ENCODE assay signal across 14 cellular contexts in genomic region chr21:26945916-26946315, GRCh38. TPM values are rescaled to one million over a fixed set of nuclear protein-coding genes. Genes with fewer than 3 reads are reported as not detected.
DNase-seq lines count a peak whose midpoint lies in the region; ATAC-seq and TF ChIP-seq lines count a peak whose summit lies in the region.
"Had no signal": no experiment of that assay in that cellular context is flagged by ENCODE, and none has a peak within 500 bp of the region (broad histone marks: within the 10 kb centered on the region; RNA-seq: fewer than 3 reads in every experiment).

No MANE protein-coding gene starts in this region.

- no peak overlapping the region for H2AFZ ChIP-seq in parathyroid adenoma

- H3K9me3 ChIP-seq in SJCRH30 (replicated peaks): no peaks in the 10 kb centered on the region
- no peaks in the 10 kb centered on the region for H3K9me3 ChIP-seq in left ventricle myocardium inferior (replicated peaks)
- no peaks in the 10 kb centered on the region for H3K9me3 ChIP-seq in parathyroid adenoma (ENCODE audit: control insufficient read depth, low read length)
- H3K9me3 ChIP-seq: neutrophil had no signal

- H3K4me3 ChIP-seq in SJCRH30 (peak overlapping the region; percentile 6; the same call in 1 of the 2 replicates), left ventricle myocardium inferior (no peak overlapping the region), parathyroid adenoma (ENCODE audit: low read depth, low read length) (peak overlapping the region; percentile 19)
- H3K4me3 ChIP-seq: SK-N-MC had no signal

- H3K27ac ChIP-seq in SJCRH30 (peak overlapping the region; percentile 80), left ventricle myocardium inferior (replicated peaks) (peak overlapping the region; percentile 25), parathyroid adenoma (no peak overlapping the region)
- H3K27ac ChIP-seq: neutrophil, SK-N-MC had no signal

- POLR2A ChIA-PET in HEK293T (lab: Yijun Ruan, JAX): no interaction called here

- peak overlapping the region; percentile 5 for H3K4me2 ChIP-seq in parathyroid adenoma (ENCODE audit: low read length)

- H3K27me3 Mint-ChIP-seq in stimulated activated memory B cell treated with anti-CD40 and anti-IgM and Interleukin-4, amounts not matched to agents 10 μg/mL and 1 μg/mL and 100 μg/mL, for 72 hours: no peaks in the 10 kb centered on the region

- H3K4me1 Mint-ChIP-seq in stimulated activated memory B cell treated with anti-CD40 and anti-IgM and Interleukin-4, amounts not matched to agents 10 μg/mL and 1 μg/mL and 100 μg/mL, for 72 hours: no peaks in the 10 kb centered on the region

- H3K27me3 ChIP-seq in SJCRH30 (no peaks in the 10 kb centered on the region), left ventricle myocardium inferior (ENCODE audit: low read depth) (no peaks in the 10 kb centered on the region), parathyroid adenoma (ENCODE audit: control insufficient read depth, insufficient read depth, low read length) (no peaks in the 10 kb centered on the region)

- no peak overlapping the region for H3K9ac ChIP-seq in parathyroid adenoma

- H3K79me2 ChIP-seq in parathyroid adenoma: no peaks in the 10 kb centered on the region

- TF ChIP-seq CTCF in left ventricle myocardium inferior (IDR thresholded peaks at IDR 0.05; ENCODE audit: borderline replicate concordance) (no peak), parathyroid adenoma (IDR thresholded peaks at IDR 0.05) (no peak)

- no peak overlapping the region for H3K27ac Mint-ChIP-seq in stimulated activated memory B cell treated with anti-CD40 and anti-IgM and Interleukin-4, amounts not matched to agents 10 μg/mL and 1 μg/mL and 100 μg/mL, for 72 hours

- intact Hi-C loops in left ventricle myocardium inferior (cut with micrococcal nuclease): no loop called here

- H3K4me3 Mint-ChIP-seq in stimulated activated memory B cell treated with anti-CD40 and anti-IgM and Interleukin-4, amounts not matched to agents 10 μg/mL and 1 μg/mL and 100 μg/mL, for 72 hours: no peak overlapping the region

- no peak for ATAC-seq in GM21825 (IDR thresholded peaks at IDR 0.05; ENCODE audit: unreplicated experiment)
- ATAC-seq in stimulated activated memory B cell treated with anti-CD40 and anti-IgM and Interleukin-4, amounts not matched to agents 10 μg/mL and 1 μg/mL and 100 μg/mL, for 72 hours: no peak

- DNase-seq in AG08395 (ENCODE audit: low spot score) (peak; percentile 35), SJCRH30 (peak in 1 of 2 experiments; percentile 53), left ventricle myocardium inferior (peak; percentile 35), HEK293T (ENCODE audit: extremely low spot score) (no peak)
- no peak for DNase-seq in activated CD4-positive, alpha-beta T cell treated with anti-CD3 and anti-CD28 coated beads, Interleukin-2, amount 50 U/mL, for 48 hours
- DNase-seq: EL, GOT3, Kasumi-1, NCI-H510A had no signal

- H3K9me3 Mint-ChIP-seq in stimulated activated memory B cell treated with anti-CD40 and anti-IgM and Interleukin-4, amounts not matched to agents 10 μg/mL and 1 μg/mL and 100 μg/mL, for 72 hours: no peaks in the 10 kb centered on the region

- H3K36me3 Mint-ChIP-seq in stimulated activated memory B cell treated with anti-CD40 and anti-IgM and Interleukin-4, amounts not matched to agents 10 μg/mL and 1 μg/mL and 100 μg/mL, for 72 hours: no peaks in the 10 kb centered on the region

- peaks cover 43% of the 10 kb centered on the region for H3K4me1 ChIP-seq in SJCRH30
- H3K4me1 ChIP-seq in left ventricle myocardium inferior: peaks cover 19% of the 10 kb centered on the region
- no peaks in the 10 kb centered on the region for H3K4me1 ChIP-seq in parathyroid adenoma

- CTCF ChIA-PET in HEK293T (lab: Yijun Ruan, JAX): interaction anchor here (2.0 kb wide), 1 partner anchor 16 kb away, joined by 6 read pairs; no protein-coding TSS in a partner anchor

- H3K36me3 ChIP-seq in SJCRH30 (peaks cover 82% of the 10 kb centered on the region), left ventricle myocardium inferior (no peaks in the 10 kb centered on the region), parathyroid adenoma (ENCODE audit: control insufficient read depth, insufficient read depth, low read length) (no peaks in the 10 kb centered on the region)
- H3K36me3 ChIP-seq: neutrophil had no signal

TF ChIP-seq in HEK293T, 16 proteins besides CTCF, POLR2A, EP300 and RAD21:
- no peak for TF ChIP-seq ARNT (IDR thresholded peaks at IDR 0.05)
- TF ChIP-seq SP1 (IDR thresholded peaks at IDR 0.05): no peak
- no peak for TF ChIP-seq FOXA1 (IDR thresholded peaks at IDR 0.05)
- TF ChIP-seq L3MBTL2 (conservative IDR thresholded peaks at IDR 0.05): no peak
- TF ChIP-seq FOXK2 (IDR thresholded peaks at IDR 0.05): no peak

RNA-seq across cellular contexts. Expression of gene ADAMTS5, which starts 21.0 kb away (rescaled TPM):
- total RNA-seq in SJCRH30 (2014; rRNA removed; shearing (Covaris generic)): 12.3 and 14.2 TPM in 2 replicates
- total RNA-seq in left ventricle myocardium inferior: 3.0 TPM

Comparison
In these comparisons a context has a peak if more than half of its experiments do, and no peak if none do; other contexts are left out.
1. DNase-seq: peak in AG08395 (single experiment) and left ventricle myocardium inferior (single experiment); none in activated CD4-positive, alpha-beta T cell treated with anti-CD3 and anti-CD28 coated beads, Interleukin-2, amount 50 U/mL, for 48 hours (0 of 2) and HEK293T (single experiment).